1 cellular context compared by ENCODE assay signal in genomic region chr3:57983734-57984518, GRCh38.
A peak's percentile ranks its signal among the peaks of the same experiment; 100 is the strongest.
TF ChIP-seq lines count a peak whose summit lies in the region.

No MANE protein-coding gene starts in this region.

TF ChIP-seq in K562, 482 proteins besides CTCF, POLR2A, EP300 and RAD21 (continued from another document):
- no peak for TF ChIP-seq ASH1L (IDR thresholded peaks at IDR 0.05; ENCODE audit: borderline replicate concordance, low read depth, partially characterized antibody)
- TF ChIP-seq ATF1 (CRISPR knock-in tag; IDR thresholded peaks at IDR 0.05): no peak
- peak; percentile 52; the same call in 1 of the 2 replicates for TF ChIP-seq ATF1 (tag; IDR thresholded peaks at IDR 0.05)
- TF ChIP-seq ZBTB43 (CRISPR knock-in tag; IDR thresholded peaks at IDR 0.05): no peak
- TF ChIP-seq ZNF583 (CRISPR knock-in tag; IDR thresholded peaks at IDR 0.05): no peak
- TF ChIP-seq ARID3A (IDR thresholded peaks at IDR 0.05; ENCODE audit: borderline replicate concordance, low read depth, low read length): no peak
- no peak for TF ChIP-seq ELK3 (CRISPR knock-in tag; IDR thresholded peaks at IDR 0.05)
- TF ChIP-seq MXI1 (IDR thresholded peaks at IDR 0.05; ENCODE audit: low read depth, low read length): no peak
- no peak for TF ChIP-seq CLOCK (CRISPR knock-in tag; IDR thresholded peaks at IDR 0.05; ENCODE audit: borderline replicate concordance)
- peak; percentile 71; the same call in 1 of the 2 replicates for TF ChIP-seq ZKSCAN8 (CRISPR knock-in tag; IDR thresholded peaks at IDR 0.05)
- no peak for TF ChIP-seq PHB (CRISPR knock-in tag; IDR thresholded peaks at IDR 0.05)
- no peak for TF ChIP-seq HBP1 (CRISPR knock-in tag; IDR thresholded peaks at IDR 0.05)
- no peak for TF ChIP-seq IFI16 (CRISPR knock-in tag; IDR thresholded peaks at IDR 0.05)
- TF ChIP-seq BHLHE40 (IDR thresholded peaks at IDR 0.05; ENCODE audit: low read length): no peak
- no peak for TF ChIP-seq MED1 (CRISPR knock-in tag; IDR thresholded peaks at IDR 0.05; ENCODE audit: borderline replicate concordance)
- TF ChIP-seq SMAD2 (IDR thresholded peaks at IDR 0.05; ENCODE audit: low read depth, low read length): no peak
- no peak for TF ChIP-seq REST (CRISPR knock-in tag; IDR thresholded peaks at IDR 0.05; ENCODE audit: low read depth)
- no peak for TF ChIP-seq ZNF121 (CRISPR knock-in tag; conservative IDR thresholded peaks at IDR 0.05)
- no peak for TF ChIP-seq ESRRB (CRISPR knock-in tag; IDR thresholded peaks at IDR 0.05; ENCODE audit: borderline replicate concordance)
- TF ChIP-seq ZNF589 (CRISPR knock-in tag; IDR thresholded peaks at IDR 0.05; ENCODE audit: low read depth): 0 out of 2 replicates have a peak, but pooled peaks have one; percentile 28
- no peak for TF ChIP-seq SLC30A9 (CRISPR knock-in tag; IDR thresholded peaks at IDR 0.05)
- no peak for TF ChIP-seq ZNF134 (CRISPR knock-in tag; conservative IDR thresholded peaks at IDR 0.05)
- no peak for TF ChIP-seq TAF15 (IDR thresholded peaks at IDR 0.05; ENCODE audit: low read depth, low read length)
- TF ChIP-seq RHOXF2B (CRISPR knock-in tag; conservative IDR thresholded peaks at IDR 0.05): no peak
- no peak for TF ChIP-seq COPS2 (conservative IDR thresholded peaks at IDR 0.05)
- TF ChIP-seq TGIF2 (CRISPR knock-in tag; IDR thresholded peaks at IDR 0.05): no peak
- TF ChIP-seq RFX5 (IDR thresholded peaks at IDR 0.05; ENCODE audit: low read depth, low read length): no peak
- TF ChIP-seq ZNF146 (CRISPR knock-in tag; IDR thresholded peaks at IDR 0.05; ENCODE audit: unreplicated experiment): no peak
- TF ChIP-seq CBFA2T3 (IDR thresholded peaks at IDR 0.05): peak; percentile 75
- no peak for TF ChIP-seq SMARCA5 (IDR thresholded peaks at IDR 0.05)
- no peak for TF ChIP-seq BDP1 (IDR thresholded peaks at IDR 0.05; ENCODE audit: insufficient read depth, insufficient read length)
- TF ChIP-seq BCLAF1 (IDR thresholded peaks at IDR 0.05; ENCODE audit: borderline replicate concordance in 1 of 2, control insufficient read depth in 1 of 2, low read depth in 2 of 2, low read length in 1 of 2): no peak
- no peak for TF ChIP-seq NCOA4 (IDR thresholded peaks at IDR 0.05; ENCODE audit: partially characterized antibody)
- TF ChIP-seq ILK (tag; IDR thresholded peaks at IDR 0.05; ENCODE audit: borderline replicate concordance, low read depth): no peak
- TF ChIP-seq ZNF778 (CRISPR knock-in tag; IDR thresholded peaks at IDR 0.05): no peak
- no peak for TF ChIP-seq CEBPG (CRISPR knock-in tag; IDR thresholded peaks at IDR 0.05)
- TF ChIP-seq CEBPG (tag; conservative IDR thresholded peaks at IDR 0.05 in 1 of 2, IDR thresholded peaks at IDR 0.05 in 1 of 2): peak in 1 of 2 experiments; percentile 33; a peak in 1 of 4 replicates
- peak; percentile 52; the same call in 1 of the 2 replicates for TF ChIP-seq RNF2 (IDR thresholded peaks at IDR 0.05)
- no peak for TF ChIP-seq PURB (CRISPR knock-in tag; IDR thresholded peaks at IDR 0.05; ENCODE audit: low read depth)
- TF ChIP-seq SPI1 (IDR thresholded peaks at IDR 0.05; ENCODE audit: borderline replicate concordance, low read depth, low read length): peak; percentile 81
- TF ChIP-seq FOXJ3 (CRISPR knock-in tag; IDR thresholded peaks at IDR 0.05): no peak
- TF ChIP-seq ZNF561 (CRISPR knock-in tag; conservative IDR thresholded peaks at IDR 0.05): no peak
TF ChIP-seq in K562: peak in this region for 62.
